ENCODE assay signal across 8 cellular contexts in the genomic region with DNA sequence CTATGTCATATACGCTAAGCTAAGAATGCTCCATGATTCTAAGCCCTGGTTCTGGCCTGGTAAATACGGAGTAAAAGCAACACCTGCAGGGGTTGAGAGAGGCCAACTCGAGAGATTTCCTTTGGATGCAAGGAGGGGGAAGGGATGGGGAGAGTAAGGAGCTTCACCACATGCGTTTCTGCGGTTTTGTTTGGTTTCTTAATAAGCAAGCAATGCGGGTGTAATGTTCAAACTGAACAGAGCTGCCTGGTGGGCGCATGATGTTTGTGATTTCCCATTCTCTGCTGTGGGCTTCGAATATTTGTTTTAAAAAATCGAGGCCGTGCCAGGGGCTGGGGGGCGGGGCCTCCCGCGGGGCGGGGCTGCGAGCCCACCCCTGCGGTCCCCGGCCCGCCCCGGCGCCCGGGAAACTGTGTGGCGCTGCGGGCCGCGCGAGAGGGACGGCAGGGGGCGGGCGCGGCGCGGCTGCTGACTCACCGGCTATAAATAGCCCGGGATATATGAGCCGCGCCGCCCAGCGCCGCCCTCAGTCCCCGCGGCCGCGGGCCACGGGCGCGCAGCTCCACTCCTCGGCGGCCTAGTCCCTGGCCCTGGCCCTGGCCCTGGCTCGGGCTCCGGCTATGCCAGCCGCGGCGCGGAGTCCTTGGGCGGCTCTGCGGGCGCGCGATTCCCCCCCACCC. TPM values are rescaled to one million over a fixed set of nuclear protein-coding genes. Genes with fewer than 3 reads are reported as not detected.
A peak's percentile ranks its signal among the peaks of the same experiment; 100 is the strongest.
DNase-seq lines count a peak whose midpoint lies in the region; ATAC-seq and TF ChIP-seq lines count a peak whose summit lies in the region.

No MANE protein-coding gene starts in this region.

- H3K36me3 Mint-ChIP-seq in CD8-positive, alpha-beta memory T cell = peaks cover 0 to 15% (median 4%) of the 10 kb centered on the region in 3 donors
- peaks cover 5% of the 10 kb centered on the region for H3K36me3 Mint-ChIP-seq in nephron (ENCODE audit: low read depth)

- no peaks in the 10 kb centered on the region for H3K36me3 ChIP-seq in CD8-positive, alpha-beta memory T cell (ENCODE audit: insufficient read depth, low read length)

- peak; percentile 36 for ATAC-seq in GM21360 (IDR thresholded peaks at IDR 0.05; ENCODE audit: unreplicated experiment)

- peaks cover 6 to 20% (median 16%) of the 10 kb centered on the region in 3 donors for H3K4me1 Mint-ChIP-seq in CD8-positive, alpha-beta memory T cell
- H3K4me1 Mint-ChIP-seq in nephron = peaks cover 6% of the 10 kb centered on the region

- no peaks in the 10 kb centered on the region for H3K9me3 ChIP-seq in CD8-positive, alpha-beta memory T cell (ENCODE audit: low read length)

- POLR2A ChIA-PET in CD8-positive, alpha-beta memory T cell (lab: Charles Lee) = interaction anchor here (1.0 to 2.6 kb wide), 15 partner anchors 13 to 113 kb away, joined by 3 to 77 read pairs (median 12); partner anchors contain the start of genes CCDC9, INAFM1, SAE1 and ZC3H4

- H3K4me3 Mint-ChIP-seq in CD8-positive, alpha-beta memory T cell = peak overlapping the region; percentile 11 to 92 (median 62)
- H3K4me3 Mint-ChIP-seq in nephron = peak overlapping the region; percentile 77 to 79 (median 79)

- TF ChIP-seq CTCF in fibroblast of the aortic adventitia (IDR thresholded peaks at IDR 0.05; ENCODE audit: insufficient read depth, low read length) (peak; percentile 14), nephron (IDR thresholded peaks at IDR 0.05; ENCODE audit: unreplicated experiment in 3 of 3) (peak in 2 of 3 experiments; percentile 31 to 32)

- peak overlapping the region; percentile 94 for H3K27ac ChIP-seq in CD8-positive, alpha-beta memory T cell (ENCODE audit: low read depth, low read length)

- CTCF ChIA-PET in CD8-positive, alpha-beta memory T cell (lab: Charles Lee) = interaction anchor here (0.7 to 4.8 kb wide), 19 partner anchors 8 to 213 kb away, joined by 3 to 75 read pairs (median 4); partner anchors contain the start of genes CCDC9, DHX34 and SAE1

- peaks cover 36% of the 10 kb centered on the region for H3K4me1 ChIP-seq in CD8-positive, alpha-beta memory T cell (ENCODE audit: insufficient read depth, low read length)

- H3K4me3 ChIP-seq in CD8-positive, alpha-beta memory T cell (ENCODE audit: low read length) = peak overlapping the region; percentile 74
- H3K4me3 ChIP-seq in fibroblast of the aortic adventitia (ENCODE audit: low read depth, low read length) = peak overlapping the region; percentile 100

- in situ Hi-C loops in KBM-7 (cut with MboI; ENCODE audit: low pct_unique_long_range_greater_than_20kb, low sequenced_read_pairs) = no loop called here

- no peaks in the 10 kb centered on the region for H3K9me3 Mint-ChIP-seq in CD8-positive, alpha-beta memory T cell
- no peaks in the 10 kb centered on the region for H3K9me3 Mint-ChIP-seq in nephron

- DNase-seq in CD8-positive, alpha-beta memory T cell = peak; percentile 85 to 92 (median 86)
- DNase-seq in KBM-7 (peak; percentile 87), RPMI7951 (ENCODE audit: low read depth) (peak; percentile 89), fibroblast of the aortic adventitia (ENCODE audit: low read depth) (peak; percentile 85)
- DNase-seq in activated T-helper 9 cell treated with anti-CD3 and anti-CD28 coated beads, Interleukin-2, amount 50 U/mL, for 16 hours (ENCODE audit: low read depth) = peak; percentile 78
- peak; percentile 68 to 85 (median 84) for DNase-seq in stimulated activated naive CD4-positive, alpha-beta T cell (lab: John Stamatoyannopoulos, UW)

- peak overlapping the region; percentile 71 to 95 (median 90) for H3K27ac Mint-ChIP-seq in CD8-positive, alpha-beta memory T cell
- H3K27ac Mint-ChIP-seq in nephron = peak overlapping the region; percentile 86 to 94 (median 93)

- H3K27me3 ChIP-seq in CD8-positive, alpha-beta memory T cell (ENCODE audit: insufficient read depth, low read length, poor library complexity, severe bottlenecking) = no peaks in the 10 kb centered on the region

- no peaks in the 10 kb centered on the region for H3K27me3 Mint-ChIP-seq in CD8-positive, alpha-beta memory T cell
- peaks cover under 1% of the 10 kb centered on the region for H3K27me3 Mint-ChIP-seq in nephron (ENCODE audit: low read depth)

RNA-seq across cellular contexts. Expression of gene BBC3, which starts 5.1 kb away (rescaled TPM):
- 10 to 100 TPM; 19.8 to 20.1 TPM for total RNA-seq in CD8-positive, alpha-beta memory T cell
- polyA plus RNA-seq in CD8-positive, alpha-beta memory T cell = 8.3 TPM
- 1.8 and 2.2 TPM in 2 replicates for total RNA-seq in RPMI7951 (2014; rRNA removed; shearing (Covaris generic))
- total RNA-seq in fibroblast of the aortic adventitia (ENCODE audit: low replicate concordance) = 9.2 and 12.9 TPM in 2 replicates

RNA-seq across cellular contexts. Expression of gene CCDC9, which starts 30.4 kb away (rescaled TPM):
- total RNA-seq in CD8-positive, alpha-beta memory T cell = 10 to 100 TPM; 20.4 to 23.1 TPM
- 9.4 TPM for polyA plus RNA-seq in CD8-positive, alpha-beta memory T cell
- total RNA-seq in RPMI7951 (2014; rRNA removed; shearing (Covaris generic)) = 3.2 and 6.5 TPM in 2 replicates
- 6.5 and 16.3 TPM in 2 replicates for total RNA-seq in fibroblast of the aortic adventitia (ENCODE audit: low replicate concordance)

RNA-seq across cellular contexts. Expression of gene INAFM1, which starts 48.8 kb away (rescaled TPM):
- 1 to 10 TPM; 7.3 to 9.3 TPM for total RNA-seq in CD8-positive, alpha-beta memory T cell
- polyA plus RNA-seq in CD8-positive, alpha-beta memory T cell = 2.3 TPM
- 1.8 and 1.9 TPM in 2 replicates for total RNA-seq in RPMI7951 (2014; rRNA removed; shearing (Covaris generic))
- 1.6 and 2.3 TPM in 2 replicates for total RNA-seq in fibroblast of the aortic adventitia (ENCODE audit: low replicate concordance)

Comparison
In these comparisons a context has a peak if more than half of its experiments do, and no peak if none do; other contexts are left out.
1. Peak in every context shown above with its lines: DNase-seq, ATAC-seq, H3K4me3 ChIP-seq and H3K27ac ChIP-seq.